Comparison of ENCODE assay signal across 1 cellular context in the genomic region with DNA sequence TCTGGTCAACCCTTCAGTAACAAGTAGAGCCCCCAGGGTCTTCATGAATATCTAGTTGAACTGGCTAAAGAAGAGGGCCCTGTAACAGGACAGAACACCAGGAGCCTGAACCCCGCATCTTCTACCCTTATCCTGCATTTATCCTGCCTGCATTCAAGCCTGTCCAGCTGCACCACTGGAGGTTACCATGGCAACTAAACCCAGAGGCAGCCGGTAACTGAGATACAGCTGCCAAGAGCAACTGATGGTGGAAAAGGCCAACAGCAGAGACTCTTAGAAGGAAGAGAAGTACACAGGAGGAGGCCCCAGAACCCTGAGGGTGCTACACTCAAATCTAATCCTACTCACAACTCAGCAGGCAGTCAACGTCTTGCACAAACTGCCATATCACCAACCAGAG.
TF ChIP-seq lines count a peak whose summit lies in the region.

No MANE protein-coding gene starts in this region.

TF ChIP-seq in GM23338, 12 proteins besides CTCF, POLR2A, EP300 and RAD21 (continued from another document):
- TF ChIP-seq, protein P1, sequence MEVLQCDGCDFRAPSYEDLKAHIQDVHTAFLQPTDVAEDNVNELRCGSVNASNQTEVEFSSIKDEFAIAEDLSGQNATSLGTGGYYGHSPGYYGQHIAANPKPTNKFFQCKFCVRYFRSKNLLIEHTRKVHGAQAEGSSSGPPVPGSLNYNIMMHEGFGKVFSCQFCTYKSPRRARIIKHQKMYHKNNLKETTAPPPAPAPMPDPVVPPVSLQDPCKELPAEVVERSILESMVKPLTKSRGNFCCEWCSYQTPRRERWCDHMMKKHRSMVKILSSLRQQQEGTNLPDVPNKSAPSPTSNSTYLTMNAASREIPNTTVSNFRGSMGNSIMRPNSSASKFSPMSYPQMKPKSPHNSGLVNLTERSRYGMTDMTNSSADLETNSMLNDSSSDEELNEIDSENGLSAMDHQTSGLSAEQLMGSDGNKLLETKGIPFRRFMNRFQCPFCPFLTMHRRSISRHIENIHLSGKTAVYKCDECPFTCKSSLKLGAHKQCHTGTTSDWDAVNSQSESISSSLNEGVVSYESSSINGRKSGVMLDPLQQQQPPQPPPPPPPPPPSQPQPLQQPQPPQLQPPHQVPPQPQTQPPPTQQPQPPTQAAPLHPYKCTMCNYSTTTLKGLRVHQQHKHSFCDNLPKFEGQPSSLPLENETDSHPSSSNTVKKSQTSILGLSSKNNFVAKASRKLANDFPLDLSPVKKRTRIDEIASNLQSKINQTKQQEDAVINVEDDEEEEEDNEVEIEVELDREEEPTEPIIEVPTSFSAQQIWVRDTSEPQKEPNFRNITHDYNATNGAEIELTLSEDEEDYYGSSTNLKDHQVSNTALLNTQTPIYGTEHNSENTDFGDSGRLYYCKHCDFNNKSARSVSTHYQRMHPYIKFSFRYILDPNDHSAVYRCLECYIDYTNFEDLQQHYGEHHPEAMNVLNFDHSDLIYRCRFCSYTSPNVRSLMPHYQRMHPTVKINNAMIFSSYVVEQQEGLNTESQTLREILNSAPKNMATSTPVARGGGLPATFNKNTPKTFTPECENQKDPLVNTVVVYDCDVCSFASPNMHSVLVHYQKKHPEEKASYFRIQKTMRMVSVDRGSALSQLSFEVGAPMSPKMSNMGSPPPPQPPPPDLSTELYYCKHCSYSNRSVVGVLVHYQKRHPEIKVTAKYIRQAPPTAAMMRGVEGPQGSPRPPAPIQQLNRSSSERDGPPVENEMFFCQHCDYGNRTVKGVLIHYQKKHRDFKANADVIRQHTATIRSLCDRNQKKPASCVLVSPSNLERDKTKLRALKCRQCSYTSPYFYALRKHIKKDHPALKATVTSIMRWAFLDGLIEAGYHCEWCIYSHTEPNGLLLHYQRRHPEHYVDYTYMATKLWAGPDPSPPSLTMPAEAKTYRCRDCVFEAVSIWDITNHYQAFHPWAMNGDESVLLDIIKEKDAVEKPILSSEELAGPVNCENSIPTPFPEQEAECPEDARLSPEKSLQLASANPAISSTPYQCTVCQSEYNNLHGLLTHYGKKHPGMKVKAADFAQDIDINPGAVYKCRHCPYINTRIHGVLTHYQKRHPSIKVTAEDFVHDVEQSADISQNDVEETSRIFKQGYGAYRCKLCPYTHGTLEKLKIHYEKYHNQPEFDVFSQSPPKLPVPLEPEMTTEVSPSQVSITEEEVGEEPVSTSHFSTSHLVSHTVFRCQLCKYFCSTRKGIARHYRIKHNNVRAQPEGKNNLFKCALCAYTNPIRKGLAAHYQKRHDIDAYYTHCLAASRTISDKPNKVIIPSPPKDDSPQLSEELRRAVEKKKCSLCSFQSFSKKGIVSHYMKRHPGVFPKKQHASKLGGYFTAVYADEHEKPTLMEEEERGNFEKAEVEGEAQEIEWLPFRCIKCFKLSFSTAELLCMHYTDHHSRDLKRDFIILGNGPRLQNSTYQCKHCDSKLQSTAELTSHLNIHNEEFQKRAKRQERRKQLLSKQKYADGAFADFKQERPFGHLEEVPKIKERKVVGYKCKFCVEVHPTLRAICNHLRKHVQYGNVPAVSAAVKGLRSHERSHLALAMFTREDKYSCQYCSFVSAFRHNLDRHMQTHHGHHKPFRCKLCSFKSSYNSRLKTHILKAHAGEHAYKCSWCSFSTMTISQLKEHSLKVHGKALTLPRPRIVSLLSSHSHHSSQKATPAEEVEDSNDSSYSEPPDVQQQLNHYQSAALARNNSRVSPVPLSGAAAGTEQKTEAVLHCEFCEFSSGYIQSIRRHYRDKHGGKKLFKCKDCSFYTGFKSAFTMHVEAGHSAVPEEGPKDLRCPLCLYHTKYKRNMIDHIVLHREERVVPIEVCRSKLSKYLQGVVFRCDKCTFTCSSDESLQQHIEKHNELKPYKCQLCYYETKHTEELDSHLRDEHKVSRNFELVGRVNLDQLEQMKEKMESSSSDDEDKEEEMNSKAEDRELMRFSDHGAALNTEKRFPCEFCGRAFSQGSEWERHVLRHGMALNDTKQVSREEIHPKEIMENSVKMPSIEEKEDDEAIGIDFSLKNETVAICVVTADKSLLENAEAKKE (CRISPR knock-in tag; IDR thresholded peaks at IDR 0.05): no peak
- TF ChIP-seq STAT1 (IDR thresholded peaks at IDR 0.05; ENCODE audit: unreplicated experiment): no peak
